In the genomic region with DNA sequence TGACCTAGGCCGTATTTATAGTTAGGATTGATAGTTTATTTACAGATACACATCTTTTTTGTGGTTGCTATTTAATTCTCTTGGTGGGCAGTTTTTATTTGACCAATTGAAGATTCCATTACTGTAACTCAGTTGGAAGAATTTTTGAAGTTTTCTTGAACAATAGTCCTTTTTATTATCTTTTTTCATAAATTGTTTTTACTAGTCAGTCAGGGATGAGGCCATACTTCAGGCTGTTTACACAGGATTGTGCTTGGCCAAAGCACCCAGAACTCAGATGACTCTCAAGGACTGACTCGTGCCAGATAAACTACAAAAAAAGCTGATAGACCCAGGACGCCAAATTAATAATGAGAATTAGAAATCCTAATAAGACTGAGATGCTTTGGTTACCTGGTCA, we compare ENCODE assay signal across 9 cellular contexts. TPM values are rescaled to one million over a fixed set of nuclear protein-coding genes. Genes with fewer than 3 reads are reported as not detected.
DNase-seq lines count a peak whose midpoint lies in the region; ATAC-seq and TF ChIP-seq lines count a peak whose summit lies in the region.
"Had no signal": no experiment of that assay in that cellular context is flagged by ENCODE, and none has a peak within 500 bp of the region (broad histone marks: within the 10 kb centered on the region; RNA-seq: fewer than 3 reads in every experiment).

No MANE protein-coding gene starts in this region.

- peaks cover 2% of the 10 kb centered on the region for H3K27me3 Mint-ChIP-seq in activated naive CD8-positive, alpha-beta T cell treated with anti-CD3 and anti-CD28 coated beads, Interleukin-2, amount 10 ng/mL, durations not matched to agents 7 days and 5 days

- H3K27ac Mint-ChIP-seq in activated naive CD8-positive, alpha-beta T cell treated with anti-CD3 and anti-CD28 coated beads, Interleukin-2, amount 10 ng/mL, durations not matched to agents 7 days and 5 days, result peak overlapping the region; percentile 35

- H3K9me3 Mint-ChIP-seq in activated naive CD8-positive, alpha-beta T cell treated with anti-CD3 and anti-CD28 coated beads, Interleukin-2, amount 10 ng/mL, durations not matched to agents 7 days and 5 days, result peaks cover under 1% of the 10 kb centered on the region

- peaks cover 36% of the 10 kb centered on the region for H3K4me1 Mint-ChIP-seq in activated naive CD8-positive, alpha-beta T cell treated with anti-CD3 and anti-CD28 coated beads, Interleukin-2, amount 10 ng/mL, durations not matched to agents 7 days and 5 days

- 46 to 63% methylated on average over 2 to 3 of the region's 3 CpGs for WGBS in gastroesophageal sphincter (ENCODE audit: low coverage in 1 of 2), 2 donors
- 81 to 92% (median 89%) methylated on average over 3 of the region's 3 CpGs for WGBS in spleen, 5 donors

- H3K27ac ChIP-seq in HEK293 (ENCODE audit: extremely low read depth, low read depth, low read length), result no peak overlapping the region
- peak overlapping the region; percentile 43 to 64 (median 58) for H3K27ac ChIP-seq in gastroesophageal sphincter
- H3K27ac ChIP-seq in spleen, result peak overlapping the region in 7 of 8 donors; percentile 9 to 55 (median 42)

- no peaks in the 10 kb centered on the region for H3K36me3 ChIP-seq in HEK293 (ENCODE audit: control insufficient read depth in 2 of 2, insufficient read depth in 1 of 2, low read length in 2 of 2)
- peaks cover 0 to 15% of the 10 kb centered on the region in 2 donors for H3K36me3 ChIP-seq in gastroesophageal sphincter
- H3K36me3 ChIP-seq in spleen, result peaks cover 0 to 66% (median 14%) of the 10 kb centered on the region in 6 donors

- H3K4me3 ChIP-seq in HEK293 (ENCODE audit: low read depth, low read length) (no peak overlapping the region), gastroesophageal sphincter (peak overlapping the region in 1 of 2 donors; percentile 11), spleen (no peak overlapping the region)

- no peak for TF ChIP-seq POLR2A in gastroesophageal sphincter (IDR thresholded peaks at IDR 0.05)
- TF ChIP-seq POLR2A in spleen (IDR thresholded peaks at IDR 0.05), result no peak

- intact Hi-C loops in spleen (cut with DNase I; ENCODE audit: low total_unique reads), result no loop called here

- peak overlapping the region; percentile 61 for H3K4me3 Mint-ChIP-seq in activated naive CD8-positive, alpha-beta T cell treated with anti-CD3 and anti-CD28 coated beads, Interleukin-2, amount 10 ng/mL, durations not matched to agents 7 days and 5 days

- H3K27me3 ChIP-seq in gastroesophageal sphincter (no peaks in the 10 kb centered on the region), spleen (replicated peaks in 1 of 7) (no peaks in the 10 kb centered on the region)

- no peak for ATAC-seq in activated naive CD8-positive, alpha-beta T cell treated with anti-CD3 and anti-CD28 coated beads, Interleukin-2, amount 10 ng/mL, durations not matched to agents 7 days and 5 days (ENCODE audit: low read depth)
- ATAC-seq in gastroesophageal sphincter, result peak; percentile 73
- no peak for ATAC-seq in GM21825 (IDR thresholded peaks at IDR 0.05; ENCODE audit: unreplicated experiment)
- no peak for ATAC-seq in HG03175 (IDR thresholded peaks at IDR 0.05; ENCODE audit: unreplicated experiment)
- ATAC-seq in GM19452 (IDR thresholded peaks at IDR 0.05; ENCODE audit: unreplicated experiment), result no peak

- TF ChIP-seq CTCF in HEK293 (tag by site-specific recombination; IDR thresholded peaks at IDR 0.05) (no peak), gastroesophageal sphincter (IDR thresholded peaks at IDR 0.05) (no peak), spleen (IDR thresholded peaks at IDR 0.05 in 8 of 11, conservative IDR thresholded peaks at IDR 0.05 in 3 of 11) (no peak)

- DNase-seq in activated naive CD8-positive, alpha-beta T cell treated with anti-CD3 and anti-CD28 coated beads, Interleukin-2, amount 10 ng/mL, durations not matched to agents 7 days and 5 days, result no peak
- DNase-seq in spleen, result no peak
- DNase-seq in NOMO-1 treated with dmso at 0.1 percent for 144 hours (lab: John Stamatoyannopoulos, UW; ENCODE audit: unreplicated experiment), result no peak
- DNase-seq: NCI-H187 treated with DMSO at 0.1 percent for 48 hours had no signal

- POLR2A ChIA-PET in HEK293 (lab: Yijun Ruan, JAX), result no interaction called here
- POLR2A ChIA-PET in activated naive CD8-positive, alpha-beta T cell treated with anti-CD3 and anti-CD28 coated beads, Interleukin-2, amount 10 ng/mL, durations not matched to agents 7 days and 5 days (lab: Charles Lee), result interaction anchor here (1.4 kb wide), 1 partner anchor 99 kb away, joined by 4 read pairs; the partner anchor contains the start of gene NAP1L5

- CTCF ChIA-PET in HEK293 (lab: Yijun Ruan, JAX), result interaction anchor here (0.5 kb wide), 1 partner anchor 75 kb away, joined by 3 read pairs; no protein-coding TSS in a partner anchor

- peaks cover 50% of the 10 kb centered on the region for H3K36me3 Mint-ChIP-seq in activated naive CD8-positive, alpha-beta T cell treated with anti-CD3 and anti-CD28 coated beads, Interleukin-2, amount 10 ng/mL, durations not matched to agents 7 days and 5 days

- H3K4me1 ChIP-seq in HEK293 (ENCODE audit: control insufficient read depth, insufficient read depth, low read length) (peaks cover 13% of the 10 kb centered on the region), gastroesophageal sphincter (peaks cover 8 to 67% (median 18%) of the 10 kb centered on the region in 3 donors), spleen (peaks cover 21 to 79% (median 41%) of the 10 kb centered on the region in 6 donors)

- TF ChIP-seq EP300 in gastroesophageal sphincter (IDR thresholded peaks at IDR 0.05), result no peak

- no peaks in the 10 kb centered on the region for H3K9me3 ChIP-seq in HEK293 (ENCODE audit: control insufficient read depth, insufficient read depth, low read depth, low read length)
- no peaks in the 10 kb centered on the region for H3K9me3 ChIP-seq in gastroesophageal sphincter
- no peaks in the 10 kb centered on the region for H3K9me3 ChIP-seq in spleen

TF ChIP-seq in HEK293, 187 proteins besides CTCF, POLR2A, EP300 and RAD21 (continues in another document):
- TF ChIP-seq ZNF654 (tag by site-specific recombination; IDR thresholded peaks at IDR 0.05; ENCODE audit: low read depth) (no peak), ZNF645 (tag by site-specific recombination; IDR thresholded peaks at IDR 0.05) (no peak), ZNF670 (tag by site-specific recombination; IDR thresholded peaks at IDR 0.05; ENCODE audit: low read depth) (no peak), BCL11A (tag by site-specific recombination; IDR thresholded peaks at IDR 0.05; ENCODE audit: low read depth) (no peak), MZF1 (tag by site-specific recombination; IDR thresholded peaks at IDR 0.05; ENCODE audit: borderline replicate concordance) (no peak), ZNF169 (tag by site-specific recombination; IDR thresholded peaks at IDR 0.05) (no peak), ZBTB17 (tag by site-specific recombination; IDR thresholded peaks at IDR 0.05) (0 out of 2 replicates have a peak, but pooled peaks have one; percentile 36), ZNF350 (tag by site-specific recombination; IDR thresholded peaks at IDR 0.05) (no peak)
- TF ChIP-seq, protein P1, sequence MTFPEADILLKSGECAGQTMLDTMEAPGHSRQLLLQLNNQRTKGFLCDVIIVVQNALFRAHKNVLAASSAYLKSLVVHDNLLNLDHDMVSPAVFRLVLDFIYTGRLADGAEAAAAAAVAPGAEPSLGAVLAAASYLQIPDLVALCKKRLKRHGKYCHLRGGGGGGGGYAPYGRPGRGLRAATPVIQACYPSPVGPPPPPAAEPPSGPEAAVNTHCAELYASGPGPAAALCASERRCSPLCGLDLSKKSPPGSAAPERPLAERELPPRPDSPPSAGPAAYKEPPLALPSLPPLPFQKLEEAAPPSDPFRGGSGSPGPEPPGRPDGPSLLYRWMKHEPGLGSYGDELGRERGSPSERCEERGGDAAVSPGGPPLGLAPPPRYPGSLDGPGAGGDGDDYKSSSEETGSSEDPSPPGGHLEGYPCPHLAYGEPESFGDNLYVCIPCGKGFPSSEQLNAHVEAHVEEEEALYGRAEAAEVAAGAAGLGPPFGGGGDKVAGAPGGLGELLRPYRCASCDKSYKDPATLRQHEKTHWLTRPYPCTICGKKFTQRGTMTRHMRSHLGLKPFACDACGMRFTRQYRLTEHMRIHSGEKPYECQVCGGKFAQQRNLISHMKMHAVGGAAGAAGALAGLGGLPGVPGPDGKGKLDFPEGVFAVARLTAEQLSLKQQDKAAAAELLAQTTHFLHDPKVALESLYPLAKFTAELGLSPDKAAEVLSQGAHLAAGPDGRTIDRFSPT (tag by site-specific recombination; IDR thresholded peaks at IDR 0.05), result no peak
- TF ChIP-seq, protein P2, sequence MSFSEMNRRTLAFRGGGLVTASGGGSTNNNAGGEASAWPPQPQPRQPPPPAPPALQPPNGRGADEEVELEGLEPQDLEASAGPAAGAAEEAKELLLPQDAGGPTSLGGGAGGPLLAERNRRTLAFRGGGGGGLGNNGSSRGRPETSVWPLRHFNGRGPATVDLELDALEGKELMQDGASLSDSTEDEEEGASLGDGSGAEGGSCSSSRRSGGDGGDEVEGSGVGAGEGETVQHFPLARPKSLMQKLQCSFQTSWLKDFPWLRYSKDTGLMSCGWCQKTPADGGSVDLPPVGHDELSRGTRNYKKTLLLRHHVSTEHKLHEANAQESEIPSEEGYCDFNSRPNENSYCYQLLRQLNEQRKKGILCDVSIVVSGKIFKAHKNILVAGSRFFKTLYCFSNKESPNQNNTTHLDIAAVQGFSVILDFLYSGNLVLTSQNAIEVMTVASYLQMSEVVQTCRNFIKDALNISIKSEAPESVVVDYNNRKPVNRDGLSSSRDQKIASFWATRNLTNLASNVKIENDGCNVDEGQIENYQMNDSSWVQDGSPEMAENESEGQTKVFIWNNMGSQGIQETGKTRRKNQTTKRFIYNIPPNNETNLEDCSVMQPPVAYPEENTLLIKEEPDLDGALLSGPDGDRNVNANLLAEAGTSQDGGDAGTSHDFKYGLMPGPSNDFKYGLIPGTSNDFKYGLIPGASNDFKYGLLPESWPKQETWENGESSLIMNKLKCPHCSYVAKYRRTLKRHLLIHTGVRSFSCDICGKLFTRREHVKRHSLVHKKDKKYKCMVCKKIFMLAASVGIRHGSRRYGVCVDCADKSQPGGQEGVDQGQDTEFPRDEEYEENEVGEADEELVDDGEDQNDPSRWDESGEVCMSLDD (tag by site-specific recombination; IDR thresholded peaks at IDR 0.05), result no peak

RNA-seq across cellular contexts. Expression of gene HERC3, which starts 7.0 kb away (rescaled TPM):
- total RNA-seq in activated naive CD8-positive, alpha-beta T cell treated with anti-CD3 and anti-CD28 coated beads, Interleukin-2, amount 10 ng/mL, durations not matched to agents 7 days and 5 days, result 10 to 100 TPM; 42.9 to 47.3 TPM
- total RNA-seq in gastroesophageal sphincter (10 to 100 TPM; 45.0 to 60.7 (median 51.9) TPM), spleen (10 to 100 TPM; 51.3 to 73.5 (median 69.5) TPM)
- 1 to 10 TPM; 4.4 to 8.5 (median 5.8) TPM for polyA plus RNA-seq in spleen
